Comparison of ENCODE assay signal across 6 cellular contexts in the genomic region with DNA sequence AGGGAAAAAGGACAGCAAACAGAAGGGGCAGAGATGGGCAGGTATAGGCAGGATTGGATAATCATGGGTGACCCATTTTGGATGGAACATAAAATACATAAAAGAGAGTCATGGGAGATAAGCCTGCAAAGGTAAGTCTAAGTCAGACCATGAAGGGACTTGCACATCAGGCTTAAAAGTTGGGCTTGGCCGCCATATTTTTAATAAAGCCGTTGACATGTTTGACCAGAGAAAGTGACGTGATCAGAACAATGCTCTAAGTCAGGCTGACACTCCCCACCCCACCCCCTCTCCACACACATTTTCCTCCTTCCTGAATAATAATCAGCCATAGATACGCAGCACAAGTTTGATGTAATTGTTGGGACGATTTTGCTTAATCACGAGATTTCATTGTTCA.
"Had no signal": no experiment of that assay in that cellular context is flagged by ENCODE, and none has a peak within 500 bp of the region (broad histone marks: within the 10 kb centered on the region; RNA-seq: fewer than 3 reads in every experiment).

No MANE protein-coding gene starts in this region.

- FAIRE-seq: HepG2 had no signal

- H3K4me2 ChIP-seq: KMS-11 had no signal

- ATAC-seq: HepG2 had no signal

- H3K9ac ChIP-seq: KMS-11 had no signal

- H3K27ac ChIP-seq: HL-60, KMS-11 had no signal

- DNase-seq: IMR-90, KBM-7, KG1 had no signal
